In genomic region chr20:61359254-61359653, GRCh38 we compare ENCODE assay signal across 1 cellular context.
TF ChIP-seq lines count a peak whose summit lies in the region.

No MANE protein-coding gene starts in this region.

TF ChIP-seq in GM23338, 12 proteins besides CTCF, POLR2A, EP300 and RAD21 (continued from another document):
- TF ChIP-seq ZNF462 (CRISPR knock-in tag; IDR thresholded peaks at IDR 0.05) (no peak), STAT1 (IDR thresholded peaks at IDR 0.05; ENCODE audit: unreplicated experiment) (no peak), NANOG (IDR thresholded peaks at IDR 0.05; ENCODE audit: borderline replicate concordance) (no peak), EZH2 (IDR thresholded peaks at IDR 0.05; ENCODE audit: low read depth, unreplicated experiment) (no peak), POLR2AphosphoS5 (IDR thresholded peaks at IDR 0.05; ENCODE audit: low read depth) (no peak), REST (IDR thresholded peaks at IDR 0.05; ENCODE audit: unreplicated experiment) (no peak), ZNF114 (CRISPR knock-in tag; IDR thresholded peaks at IDR 0.05) (no peak), JUNB (IDR thresholded peaks at IDR 0.05; ENCODE audit: unreplicated experiment) (no peak)
TF ChIP-seq in GM23338: peak in this region for 0.
